ENCODE assay signal across 9 cellular contexts in the genomic region with DNA sequence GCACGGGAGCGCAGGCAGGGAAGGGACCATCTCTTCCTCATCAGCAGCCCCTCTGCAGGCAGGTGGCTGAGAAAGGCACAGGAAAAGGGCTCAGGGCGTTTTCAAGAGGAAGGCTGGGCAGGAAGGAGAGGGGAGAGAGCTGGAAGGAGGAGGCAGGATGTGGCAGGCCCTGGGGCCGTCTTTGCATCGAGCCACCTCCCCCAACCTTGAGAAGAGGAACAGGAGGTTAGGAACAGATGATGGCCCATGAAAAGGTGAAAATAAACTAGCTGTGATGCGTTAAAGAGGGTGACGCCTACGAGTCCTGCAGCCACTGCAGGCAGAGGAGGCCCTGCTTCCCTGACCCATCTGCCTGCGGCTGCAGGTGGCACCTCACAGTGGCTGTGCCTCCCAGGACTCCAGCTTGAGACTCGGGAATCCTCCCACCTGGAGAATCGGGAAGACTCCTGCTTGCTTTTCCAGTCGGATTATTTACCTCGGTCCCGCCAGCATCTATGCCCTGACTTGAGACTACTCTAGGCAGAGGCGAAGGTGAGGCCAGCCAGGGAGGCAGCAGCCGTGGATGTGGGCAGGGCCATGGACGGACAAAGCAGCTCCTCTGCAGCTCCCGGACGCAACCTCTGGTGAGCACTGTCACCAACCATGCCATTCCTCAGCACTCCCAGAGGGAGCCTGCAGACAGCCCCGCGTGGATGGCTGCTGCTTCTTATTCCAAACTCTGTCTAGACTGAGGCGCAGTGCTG. TPM values are rescaled to one million over a fixed set of nuclear protein-coding genes. Genes with fewer than 3 reads are reported as not detected.
DNase-seq lines count a peak whose midpoint lies in the region; ATAC-seq lines count a peak whose summit lies in the region.
"Had no signal": no experiment of that assay in that cellular context is flagged by ENCODE, and none has a peak within 500 bp of the region (broad histone marks: within the 10 kb centered on the region; RNA-seq: fewer than 3 reads in every experiment).

No MANE protein-coding gene starts in this region.

- no peaks in the 10 kb centered on the region for H3K27me3 ChIP-seq in BLaER1

- POLR2A ChIA-PET in activated naive CD8-positive, alpha-beta T cell treated with anti-CD3 and anti-CD28 coated beads, Interleukin-2, amount 10 ng/mL, durations not matched to agents 7 days and 5 days (lab: Charles Lee): interaction anchor here (0.6 to 3.3 kb wide), 3 partner anchors 17 to 1484 kb away, joined by 3 to 29 read pairs (median 3); a partner anchor contains a TSS

- H3K27ac ChIP-seq in BLaER1: peak overlapping the region; percentile 83

- intact Hi-C loops in Right ventricle myocardium superior (cut with DNase I): no loop called here

- H3K36me3 Mint-ChIP-seq in activated naive CD8-positive, alpha-beta T cell treated with anti-CD3 and anti-CD28 coated beads, Interleukin-2, amount 10 ng/mL, durations not matched to agents 7 days and 5 days: peaks cover 21% of the 10 kb centered on the region

- H3K4me1 ChIP-seq in BLaER1: peaks cover 44% of the 10 kb centered on the region

- H3K4me2 ChIP-seq in BLaER1: peak overlapping the region; percentile 94

- peaks cover 19% of the 10 kb centered on the region for H3K4me1 Mint-ChIP-seq in activated naive CD8-positive, alpha-beta T cell treated with anti-CD3 and anti-CD28 coated beads, Interleukin-2, amount 10 ng/mL, durations not matched to agents 7 days and 5 days

- peaks cover 17% of the 10 kb centered on the region for H3K36me3 ChIP-seq in BLaER1

- peak overlapping the region; percentile 78 for H3K4me3 Mint-ChIP-seq in activated naive CD8-positive, alpha-beta T cell treated with anti-CD3 and anti-CD28 coated beads, Interleukin-2, amount 10 ng/mL, durations not matched to agents 7 days and 5 days

- no peaks in the 10 kb centered on the region for H3K27me3 Mint-ChIP-seq in activated naive CD8-positive, alpha-beta T cell treated with anti-CD3 and anti-CD28 coated beads, Interleukin-2, amount 10 ng/mL, durations not matched to agents 7 days and 5 days

- peak overlapping the region; percentile 75 for H3K9ac ChIP-seq in BLaER1

- peak; percentile 70 for ATAC-seq in GM19397 (IDR thresholded peaks at IDR 0.05; ENCODE audit: unreplicated experiment)
- peak; percentile 62 for ATAC-seq in HG03469 (IDR thresholded peaks at IDR 0.05; ENCODE audit: unreplicated experiment)
- ATAC-seq in activated naive CD8-positive, alpha-beta T cell treated with anti-CD3 and anti-CD28 coated beads, Interleukin-2, amount 10 ng/mL, durations not matched to agents 7 days and 5 days (ENCODE audit: low read depth): peak; percentile 99
- no peak for ATAC-seq in Right ventricle myocardium superior (ENCODE audit: poor library complexity)
- ATAC-seq in HG03045 (IDR thresholded peaks at IDR 0.05; ENCODE audit: unreplicated experiment): no peak

- no peaks in the 10 kb centered on the region for H3K9me3 Mint-ChIP-seq in activated naive CD8-positive, alpha-beta T cell treated with anti-CD3 and anti-CD28 coated beads, Interleukin-2, amount 10 ng/mL, durations not matched to agents 7 days and 5 days

- H4K20me1 ChIP-seq in BLaER1: no peaks in the 10 kb centered on the region

- H3K9me3 ChIP-seq in BLaER1: 0 out of 2 replicates have a peak, but pooled peaks cover 6% of the 10 kb centered on the region

- H3K27ac Mint-ChIP-seq in activated naive CD8-positive, alpha-beta T cell treated with anti-CD3 and anti-CD28 coated beads, Interleukin-2, amount 10 ng/mL, durations not matched to agents 7 days and 5 days: peak overlapping the region; percentile 96

- peak; percentile 53 for DNase-seq in activated naive CD8-positive, alpha-beta T cell treated with anti-CD3 and anti-CD28 coated beads, Interleukin-2, amount 10 ng/mL, durations not matched to agents 7 days and 5 days
- DNase-seq in amygdala (lab: John Stamatoyannopoulos, UW) (no peak), NCI-H1105 treated with DMSO at 0.1 percent for 48 hours (lab: John Stamatoyannopoulos, UW) (no peak), Right ventricle myocardium superior (no peak)
- DNase-seq: activated CD4-positive, CD25-positive, alpha-beta regulatory T cell had no signal

- H3K4me3 ChIP-seq in BLaER1: peak overlapping the region; percentile 50

RNA-seq across cellular contexts. Expression of a gene that starts 18.2 kb away (rescaled TPM):
- total RNA-seq in activated naive CD8-positive, alpha-beta T cell treated with anti-CD3 and anti-CD28 coated beads, Interleukin-2, amount 10 ng/mL, durations not matched to agents 7 days and 5 days: 10 to 100 TPM; 50.5 to 56.7 TPM
- total RNA-seq in Right ventricle myocardium superior: 30.9 TPM

Comparison
In these comparisons a context has a peak if more than half of its experiments do, and no peak if none do; other contexts are left out.
1. ATAC-seq: peak in GM19397 (single experiment), HG03469 (single experiment) and activated naive CD8-positive, alpha-beta T cell treated with anti-CD3 and anti-CD28 coated beads, Interleukin-2, amount 10 ng/mL, durations not matched to agents 7 days and 5 days (single experiment); none in Right ventricle myocardium superior (single experiment) and HG03045 (single experiment).